8 cellular contexts compared by ENCODE assay signal in genomic region chr2:144516981-144517824, GRCh38. TPM values are rescaled to one million over a fixed set of nuclear protein-coding genes. Genes with fewer than 3 reads are reported as not detected.
DNase-seq lines count a peak whose midpoint lies in the region; ATAC-seq and TF ChIP-seq lines count a peak whose summit lies in the region.

No MANE protein-coding gene starts in this region.

- peak overlapping the region; percentile 65 for H2BK12ac ChIP-seq in neuronal stem cell (ENCODE audit: low read length)

- DNase-seq in A673 (ENCODE audit: low spot score): peak; percentile 83
- DNase-seq in GM13977 (ENCODE audit: low spot score): peak; percentile 76
- peak; percentile 23 to 56 for DNase-seq in NCI-H446 (lab: John Stamatoyannopoulos, UW)
- DNase-seq in activated effector memory CD4-positive, alpha-beta T cell treated with Interleukin-2 at 50 U/mL for 16 hours: peak; percentile 40
- no peak for DNase-seq in neuronal stem cell (ENCODE audit: low spot score)
- no peak for DNase-seq in G401 (ENCODE audit: low spot score)

- peak overlapping the region; percentile 47 for H3K23ac ChIP-seq in neuronal stem cell (ENCODE audit: low read depth, low read length, poor library complexity)

- H3K14ac ChIP-seq in neuronal stem cell (ENCODE audit: low read length): no peak overlapping the region

- intact Hi-C loops in A673 (cut with micrococcal nuclease; ENCODE audit: unreplicated experiment): loop anchor here (5.0 to 10.0 kb wide), 3 partner anchors 185 to 1798 kb away; a partner anchor contains a TSS

- POLR2A ChIA-PET in A673 (lab: Charles Lee; ENCODE audit: low non-redundant PET): no interaction called here

- H4K91ac ChIP-seq in neuronal stem cell (ENCODE audit: low read depth, low read length, poor library complexity): peak overlapping the region; percentile 60

- peak overlapping the region; percentile 38 for H2AK5ac ChIP-seq in neuronal stem cell (ENCODE audit: low read depth, low read length)

- H3K18ac ChIP-seq in neuronal stem cell (ENCODE audit: low read length): peak overlapping the region; percentile 96

- peak overlapping the region; percentile 36 for H2AFZ ChIP-seq in neuronal stem cell (ENCODE audit: low read length)

- TF ChIP-seq EP300 in gastroesophageal sphincter (IDR thresholded peaks at IDR 0.05): no peak

- in situ Hi-C loops in GM13977 (cut with MboI; ENCODE audit: low pct_unique_long_range_greater_than_20kb, low sequenced_read_pairs, unreplicated experiment) (loop anchor here (10.0 kb wide), 1 partner anchor 352 kb away; no protein-coding TSS in a partner anchor), G401 (cut with HindIII; ENCODE audit: low sequenced_read_pairs) (no loop called here)

- H2BK15ac ChIP-seq in neuronal stem cell (ENCODE audit: low read length): no peak overlapping the region

- 0% methylated on average over 11 of the region's 83 CpGs; no CpG with 5 or more reads in 1 of the 2 donors for WGBS in gastroesophageal sphincter (ENCODE audit: low coverage in 1 of 2), 2 donors
- no CpG with 5 or more reads among the region's 83 CpGs for WGBS in neuronal stem cell (ENCODE audit: extremely low coverage in 2 of 2, insufficient read length in 2 of 2, insufficient replicate concordance in 1 of 2), 2 donors

- H3K4ac ChIP-seq in neuronal stem cell (ENCODE audit: low read length): no peak overlapping the region

- H3K36me3 ChIP-seq in A673 (ENCODE audit: insufficient read depth, low read length, poor library complexity, severe bottlenecking): peaks cover 26% of the 10 kb centered on the region
- no peaks in the 10 kb centered on the region for H3K36me3 ChIP-seq in gastroesophageal sphincter
- peaks cover 0 to 34% of the 10 kb centered on the region in 2 donors for H3K36me3 ChIP-seq in neuronal stem cell (replicated peaks in 1 of 2; ENCODE audit: control insufficient read depth in 2 of 2, insufficient read depth in 2 of 2, low read length in 2 of 2)

- H2BK120ac ChIP-seq in neuronal stem cell (ENCODE audit: low read depth, low read length): peak overlapping the region; percentile 38

- peak overlapping the region; percentile 58 for H3K4me2 ChIP-seq in neuronal stem cell (ENCODE audit: insufficient read depth, low read length, poor library complexity, severe bottlenecking)

- no peak overlapping the region for H4K8ac ChIP-seq in neuronal stem cell (ENCODE audit: low read depth, low read length)

- H3K27me3 ChIP-seq in A673 (replicated peaks; ENCODE audit: insufficient read depth, low read depth, low read length, poor library complexity) (no peaks in the 10 kb centered on the region), gastroesophageal sphincter (peaks cover 91% of the 10 kb centered on the region), neuronal stem cell (ENCODE audit: control insufficient read depth in 3 of 3, insufficient read depth in 3 of 3, low read depth in 1 of 3, low read length in 3 of 3) (no peaks in the 10 kb centered on the region)

- H3K27ac ChIP-seq in A673 (ENCODE audit: low read depth, low read length, poor library complexity, severe bottlenecking) (peak overlapping the region; percentile 98), gastroesophageal sphincter (peak overlapping the region; percentile 72 to 94 (median 86)), neuronal stem cell (replicated peaks; ENCODE audit: low read length) (peak overlapping the region; percentile 69)

- TF ChIP-seq CTCF in A673 (conservative IDR thresholded peaks at IDR 0.05; ENCODE audit: low read depth, low read length) (no peak), GM13977 (IDR thresholded peaks at IDR 0.05; ENCODE audit: extremely low read depth, insufficient read depth, missing control alignments) (no peak), gastroesophageal sphincter (IDR thresholded peaks at IDR 0.05) (no peak)

- no peaks in the 10 kb centered on the region for H3K79me1 ChIP-seq in neuronal stem cell (ENCODE audit: low read depth, low read length)

- TF ChIP-seq POLR2A in gastroesophageal sphincter (IDR thresholded peaks at IDR 0.05): peak; percentile 15 to 32

- H3K4me3 ChIP-seq in A673 (ENCODE audit: low read depth, low read length, poor library complexity, severe bottlenecking) (peak overlapping the region; percentile 66), gastroesophageal sphincter (peak overlapping the region; percentile 66 to 73), neuronal stem cell (ENCODE audit: low read length in 2 of 2) (peak overlapping the region; percentile 79 to 90)

- peak overlapping the region; percentile 95 for H3K9ac ChIP-seq in neuronal stem cell (ENCODE audit: low read depth, low read length, poor library complexity)

- CTCF ChIA-PET in A673 (lab: Charles Lee): no interaction called here

- H3K4me1 ChIP-seq in A673 (ENCODE audit: insufficient read depth, low read length, poor library complexity, severe bottlenecking): peaks cover 24% of the 10 kb centered on the region
- peaks cover 0 to 33% (median 0%) of the 10 kb centered on the region in 3 donors for H3K4me1 ChIP-seq in gastroesophageal sphincter
- peaks cover 16 to 47% of the 10 kb centered on the region in 2 donors for H3K4me1 ChIP-seq in neuronal stem cell (ENCODE audit: control insufficient read depth in 2 of 2, insufficient read depth in 1 of 2, low read depth in 1 of 2, low read length in 2 of 2)

- H3K9me3 ChIP-seq in A673 (ENCODE audit: low read depth, low read length, poor library complexity, severe bottlenecking) (no peaks in the 10 kb centered on the region), gastroesophageal sphincter (no peaks in the 10 kb centered on the region), neuronal stem cell (replicated peaks in 1 of 2; ENCODE audit: control insufficient read depth in 2 of 2, insufficient read depth in 1 of 2, low read depth in 1 of 2, low read length in 2 of 2) (no peaks in the 10 kb centered on the region)

- H2BK5ac ChIP-seq in neuronal stem cell (ENCODE audit: low read length): peak overlapping the region; percentile 79

- ATAC-seq in HG02852 (IDR thresholded peaks at IDR 0.05; ENCODE audit: unreplicated experiment) (peak; percentile 64), gastroesophageal sphincter (peak; percentile 75)

- BruUV-seq in A673 (replicated peaks; lab: Mats Ljungman, UMichigan): no TSS peak

RNA-seq across cellular contexts. Expression of gene ZEB2, which starts 2.7 kb away (rescaled TPM):
- total RNA-seq in A673 (2021) (146 TPM in 2 replicates), gastroesophageal sphincter (10 to 100 TPM; 42.3 to 95.7 (median 53.8) TPM)
- polyA plus RNA-seq in neuronal stem cell (2013, experiment 1 of 2): 18.6 TPM
- 19.1 TPM for polyA plus RNA-seq in neuronal stem cell (2013, experiment 2 of 2)
- not detected in 2 replicates for total RNA-seq in G401 (2014; rRNA removed; shearing (Covaris generic))

Comparison
In these comparisons a context has a peak if more than half of its experiments do, and no peak if none do; other contexts are left out.
1. DNase-seq: peak in A673 (single experiment), GM13977 (single experiment), NCI-H446 (2 of 2) and activated effector memory CD4-positive, alpha-beta T cell treated with Interleukin-2 at 50 U/mL for 16 hours (single experiment); none in neuronal stem cell (single experiment) and G401 (single experiment).
2. RNA of gene ZEB2, which starts 2.7 kb away (total RNA-seq): 146 TPM in A673 and 42.3 to 95.7 TPM in gastroesophageal sphincter; not detected in G401; every median in the first group is over 10 times any median in the second.
3. Peak in every context shown above with its lines, with median percentiles within 50 percentile points of each other: H3K27ac ChIP-seq and H3K4me3 ChIP-seq.